ENCODE assay signal across 22 cellular contexts in genomic region chrX:530726-531610, GRCh38.
A peak's percentile ranks its signal among the peaks of the same experiment; 100 is the strongest.
DNase-seq lines count a peak whose midpoint lies in the region; ATAC-seq, FAIRE-seq and TF ChIP-seq lines count a peak whose summit lies in the region.
"Had no signal": no experiment of that assay in that cellular context is flagged by ENCODE, and none has a peak within 500 bp of the region (broad histone marks: within the 10 kb centered on the region; RNA-seq: fewer than 3 reads in every experiment).

No MANE protein-coding gene starts in this region.

- CTCF ChIA-PET in A549 (lab: Yijun Ruan, JAX) (no interaction called here), HEK293 (lab: Yijun Ruan, JAX) (no interaction called here), GM12878 (lab: Yijun Ruan, JAX) (no interaction called here)
- CTCF ChIA-PET in CD8-positive, alpha-beta T cell (lab: Charles Lee): no interaction called here

- peaks cover 7% of the 10 kb centered on the region for H3K27me3 Mint-ChIP-seq in CD8-positive, alpha-beta T cell (ENCODE audit: low read depth)
- H3K27me3 Mint-ChIP-seq: CD4-positive, CD25-positive, alpha-beta regulatory T cell had no signal

- SMC1A ChIA-PET in GM12878 (lab: Charles Lee; ENCODE audit: uncharacterized antibody, unreplicated experiment): no interaction called here

- BruUV-seq in GM12878 (replicated peaks; lab: Mats Ljungman, UMichigan): no TSS peak

- 55% methylated on average over 19 of the region's 19 CpGs for WGBS in A549 (ENCODE audit: missing lambda C conversion rate)
- whole genome bisulfite sequencing in GM12878 (ENCODE audit: insufficient coverage, insufficient replicate concordance, low lambda C conversion rate, missing lambda C conversion rate): 70% methylated on average over 19 of the region's 19 CpGs

- H3K4me1 ChIP-seq in A549 (peaks cover 9% of the 10 kb centered on the region), HEK293 (ENCODE audit: control insufficient read depth, insufficient read depth, low read length) (no peaks in the 10 kb centered on the region), GM12878 (ENCODE audit: control insufficient read depth, insufficient read depth, low read length) (no peaks in the 10 kb centered on the region), iPS-20b (ENCODE audit: insufficient read depth, low read length) (no peaks in the 10 kb centered on the region; the same call in 1 of the 2 replicates)
- no peaks in the 10 kb centered on the region for H3K4me1 ChIP-seq in CD8-positive, alpha-beta T cell (ENCODE audit: insufficient read depth, low read length)
- H3K4me1 ChIP-seq: BE2C, Peyer's patch had no signal

- RAD21 ChIA-PET in GM12878 (lab: Charles Lee; ENCODE audit: unreplicated experiment): no interaction called here

- H3K9me3 ChIP-seq in A549 (peaks cover 9% of the 10 kb centered on the region; the same call in 2 of the 3 replicates), HEK293 (ENCODE audit: control insufficient read depth, insufficient read depth, low read depth, low read length) (no peaks in the 10 kb centered on the region), GM12878 (replicated peaks; ENCODE audit: control insufficient read depth, insufficient read depth, low read length) (no peaks in the 10 kb centered on the region; the same call in 2 of the 3 replicates), iPS-20b (ENCODE audit: insufficient read depth, low read depth, low read length) (peaks cover 17% of the 10 kb centered on the region; the same call in 1 of the 2 replicates)
- H3K9me3 ChIP-seq in CD8-positive, alpha-beta T cell (ENCODE audit: low read length): no peaks in the 10 kb centered on the region
- H3K9me3 ChIP-seq: BE2C, Peyer's patch had no signal

- no peaks in the 10 kb centered on the region for H4K20me1 ChIP-seq in GM12878 (ENCODE audit: control insufficient read depth, insufficient read depth)

- no peaks in the 10 kb centered on the region for H3K79me2 ChIP-seq in GM12878 (ENCODE audit: control insufficient read depth, insufficient read depth, low read length)

- in situ Hi-C loops in GM12878 (cut with MboI): no loop called here

- ATAC-seq in A549: no peak
- no peak for ATAC-seq in GM12878
- no peak for ATAC-seq in HG03135 (IDR thresholded peaks at IDR 0.05; ENCODE audit: unreplicated experiment)
- ATAC-seq in CD8-positive, alpha-beta T cell: no peak
- ATAC-seq: Right ventricle myocardium inferior had no signal

- H3K9ac ChIP-seq in GM12878 (ENCODE audit: control insufficient read depth, insufficient read depth, low read length) (no peak overlapping the region), iPS-20b (ENCODE audit: low read depth, low read length) (no peak overlapping the region)

- TF ChIP-seq RAD21 in A549 (conservative IDR thresholded peaks at IDR 0.05 in 1 of 2, IDR thresholded peaks at IDR 0.05 in 1 of 2): no peak
- TF ChIP-seq RAD21 in GM12878 (IDR thresholded peaks at IDR 0.05; ENCODE audit: insufficient read depth, low read depth, low read length): no peak

- H3K27ac ChIP-seq in A549 (no peak overlapping the region), HEK293 (ENCODE audit: extremely low read depth, low read depth, low read length) (no peak overlapping the region), GM12878 (ENCODE audit: control insufficient read depth, insufficient read depth) (no peak overlapping the region), iPS-20b (ENCODE audit: low read length) (no peak overlapping the region)
- H3K27ac ChIP-seq in CD8-positive, alpha-beta T cell (ENCODE audit: low read depth, low read length): no peak overlapping the region
- H3K27ac ChIP-seq: Peyer's patch had no signal

- H3K27ac Mint-ChIP-seq in CD8-positive, alpha-beta T cell: no peak overlapping the region
- H3K27ac Mint-ChIP-seq: CD4-positive, CD25-positive, alpha-beta regulatory T cell had no signal

- TF ChIP-seq CTCF in A549 (IDR thresholded peaks at IDR 0.05) (no peak), HEK293 (tag by site-specific recombination; IDR thresholded peaks at IDR 0.05) (no peak), GM12878 (IDR thresholded peaks at IDR 0.05 in 2 of 3, conservative IDR thresholded peaks at IDR 0.05 in 1 of 3; ENCODE audit: control insufficient read depth in 2 of 3, extremely low read depth in 1 of 3, insufficient read depth in 1 of 3, low read depth in 3 of 3, low read length in 3 of 3) (no peak)
- no peak for TF ChIP-seq CTCF in CD8-positive, alpha-beta T cell (IDR thresholded peaks at IDR 0.05)

- H3K4me3 ChIP-seq in A549 (no peak overlapping the region), HEK293 (ENCODE audit: low read depth, low read length) (no peak overlapping the region), GM12878 (no peak overlapping the region), iPS-20b (ENCODE audit: low read length) (peak overlapping the region; percentile 45; the same call in 1 of the 2 replicates)
- H3K4me3 ChIP-seq in CD8-positive, alpha-beta T cell (ENCODE audit: low read depth, low read length): no peak overlapping the region
- H3K4me3 ChIP-seq: Peyer's patch had no signal

- H3K36me3 ChIP-seq in HEK293 (ENCODE audit: control insufficient read depth in 2 of 2, insufficient read depth in 1 of 2, low read length in 2 of 2) (no peaks in the 10 kb centered on the region), GM12878 (ENCODE audit: control insufficient read depth in 2 of 2, insufficient read depth in 2 of 2, low read length in 1 of 2) (no peaks in the 10 kb centered on the region), iPS-20b (ENCODE audit: insufficient read depth, low read depth, low read length) (no peaks in the 10 kb centered on the region)
- H3K36me3 ChIP-seq in CD8-positive, alpha-beta T cell (ENCODE audit: insufficient read depth, low read length): no peaks in the 10 kb centered on the region
- H3K36me3 ChIP-seq: BE2C, Peyer's patch had no signal

- H3K27me3 ChIP-seq in GM12878 (replicated peaks in 1 of 2; ENCODE audit: control insufficient read depth in 2 of 2, insufficient read depth in 2 of 2, low read length in 1 of 2) (no peaks in the 10 kb centered on the region), iPS-20b (ENCODE audit: insufficient read depth, low read length) (peaks cover 12% of the 10 kb centered on the region; the same call in 1 of the 2 replicates)
- no peaks in the 10 kb centered on the region for H3K27me3 ChIP-seq in CD8-positive, alpha-beta T cell (ENCODE audit: insufficient read depth, low read length)
- H3K27me3 ChIP-seq: BE2C, Peyer's patch had no signal

- H3K4me2 ChIP-seq in A549 (no peak overlapping the region), GM12878 (ENCODE audit: control insufficient read depth, insufficient read depth) (no peak overlapping the region)

- peaks cover 4% of the 10 kb centered on the region for H3K9me3 Mint-ChIP-seq in CD8-positive, alpha-beta T cell

- FAIRE-seq in A549 (lab: Jason Lieb, UNC) (peak; percentile 32), GM12878 (lab: Jason Lieb, UNC) (peak; percentile 61)

- no peak for TF ChIP-seq EP300 in A549 (IDR thresholded peaks at IDR 0.05)
- TF ChIP-seq EP300 in GM12878 (IDR thresholded peaks at IDR 0.05; ENCODE audit: borderline replicate concordance in 1 of 2, control insufficient read depth in 1 of 2, low read depth in 2 of 2, low read length in 2 of 2): no peak

- H3K4me1 Mint-ChIP-seq in CD8-positive, alpha-beta T cell (ENCODE audit: low read depth): no peaks in the 10 kb centered on the region
- H3K4me1 Mint-ChIP-seq: CD4-positive, CD25-positive, alpha-beta regulatory T cell had no signal

- POLR2A ChIA-PET in A549 (lab: Yijun Ruan, JAX): no interaction called here
- POLR2A ChIA-PET in HEK293 (lab: Yijun Ruan, JAX): no interaction called here
- POLR2A ChIA-PET in GM12878 (lab: Charles Lee): no interaction called here
- POLR2A ChIA-PET in CD8-positive, alpha-beta T cell (lab: Charles Lee): no interaction called here

- no peak overlapping the region for H3K4me3 Mint-ChIP-seq in CD8-positive, alpha-beta T cell
- H3K4me3 Mint-ChIP-seq: CD4-positive, CD25-positive, alpha-beta regulatory T cell had no signal

- no peak overlapping the region for H2AFZ ChIP-seq in GM12878 (ENCODE audit: control insufficient read depth, low read depth, low read length)

- no peaks in the 10 kb centered on the region for H3K36me3 Mint-ChIP-seq in CD8-positive, alpha-beta T cell
- H3K36me3 Mint-ChIP-seq: CD4-positive, CD25-positive, alpha-beta regulatory T cell had no signal

- intact Hi-C loops in GM12878 (cut with micrococcal nuclease; ENCODE audit: unreplicated experiment): no loop called here
- intact Hi-C loops in CD8-positive, alpha-beta T cell (cut with DNase I, micrococcal nuclease): no loop called here

- TF ChIP-seq POLR2A in A549 (IDR thresholded peaks at IDR 0.05; ENCODE audit: low read length) (no peak), GM12878 (IDR thresholded peaks at IDR 0.05; ENCODE audit: low read depth, low read length) (no peak)

- DNase-seq in A549 (ENCODE audit: low read depth in 1 of 2, low spot score in 1 of 2): no peak
- no peak for DNase-seq in GM12878 (ENCODE audit: low read depth, low spot score)
- DNase-seq in CD8-positive, alpha-beta T cell: no peak
- no peak for DNase-seq in NCI-H2196 (lab: John Stamatoyannopoulos, UW; ENCODE audit: unreplicated experiment)
- DNase-seq in RPMI8226: no peak
- DNase-seq: 8988T; BE2C; Caco-2; CD4-positive, CD25-positive, alpha-beta regulatory T cell; HCEC 1CT; IMR-90; NCI-H1048; NCI-H1436; NCI-H1930; NCI-H2171; NCI-H446 treated with DMSO at 0.1 percent for 48 hours; Peyer's patch; SW 1271 had no signal

TF ChIP-seq in A549, 52 proteins besides CTCF, POLR2A, EP300 and RAD21 (continues in another document):
- TF ChIP-seq KDM5A (IDR thresholded peaks at IDR 0.05) (no peak), HDAC2 (IDR thresholded peaks at IDR 0.05) (no peak), FOSB (CRISPR knock-in tag; IDR thresholded peaks at IDR 0.05) (no peak), SMC3 (IDR thresholded peaks at IDR 0.05) (no peak), ZC3H11A (IDR thresholded peaks at IDR 0.05) (no peak), CHD2 (IDR thresholded peaks at IDR 0.05; ENCODE audit: low read length, partially characterized antibody) (no peak), PHF8 (IDR thresholded peaks at IDR 0.05; ENCODE audit: borderline replicate concordance, low read depth) (no peak)

TF ChIP-seq in GM12878, 131 proteins besides CTCF, POLR2A, EP300 and RAD21 (continues in another document):
- TF ChIP-seq SUZ12 (IDR thresholded peaks at IDR 0.05; ENCODE audit: unreplicated experiment) (no peak), CBX3 (IDR thresholded peaks at IDR 0.05; ENCODE audit: borderline replicate concordance, low read depth) (no peak), BHLHE40 (IDR thresholded peaks at IDR 0.05; ENCODE audit: borderline replicate concordance in 1 of 2, low read depth in 2 of 2, low read length in 1 of 2) (no peak), POLR2AphosphoS2 (IDR thresholded peaks at IDR 0.05; ENCODE audit: low read depth, low read length) (no peak), MYB (IDR thresholded peaks at IDR 0.05; ENCODE audit: borderline replicate concordance, low read depth, low read length) (no peak)
